Comparison of ENCODE assay signal across 8 cellular contexts in the genomic region with DNA sequence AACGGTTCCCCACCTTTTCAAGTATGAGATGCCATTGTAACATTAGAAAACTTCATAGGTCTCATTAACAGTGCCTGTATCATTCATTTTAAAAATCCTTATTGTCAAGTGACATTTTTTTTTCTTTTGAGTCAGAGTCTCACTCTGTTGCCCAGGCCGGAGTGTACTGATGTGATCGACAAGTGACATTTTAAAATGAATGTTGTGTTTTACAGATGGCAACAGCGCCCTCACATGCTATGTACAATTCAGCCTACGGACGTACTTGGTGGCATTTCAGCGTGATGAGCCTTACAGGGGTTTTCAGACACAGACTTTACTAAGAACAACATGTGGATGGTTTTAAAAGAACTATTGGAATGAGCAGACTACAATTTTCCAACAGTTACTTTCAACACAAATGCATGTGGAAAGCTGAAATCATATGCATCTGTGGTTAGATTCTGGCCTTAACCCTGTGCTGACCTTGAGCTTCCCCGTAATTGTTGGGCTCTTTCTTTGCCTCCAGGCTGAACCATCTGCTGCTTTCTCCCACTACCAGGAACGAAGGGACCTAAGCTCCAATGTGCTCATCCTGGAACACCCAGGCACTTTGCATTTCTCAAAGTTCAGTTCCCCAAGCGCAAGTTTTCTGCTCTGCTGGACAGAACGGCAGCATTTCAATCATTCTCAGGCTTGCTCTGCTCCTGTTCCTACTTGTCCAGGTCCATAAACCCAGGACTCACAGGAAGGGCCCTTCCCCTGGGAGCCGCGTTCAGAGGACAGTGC.
DNase-seq lines count a peak whose midpoint lies in the region; ATAC-seq and TF ChIP-seq lines count a peak whose summit lies in the region.

No MANE protein-coding gene starts in this region.

- peak overlapping the region; percentile 6 for H2BK5ac ChIP-seq in IMR-90 (ENCODE audit: low read depth, low read length, poor library complexity, severe bottlenecking)

- H3K9me1 ChIP-seq in IMR-90 (ENCODE audit: insufficient read depth, low read length) = peaks cover 6% of the 10 kb centered on the region

- no peak for TF ChIP-seq POLR2A in IMR-90 (IDR thresholded peaks at IDR 0.05; ENCODE audit: low read depth, low read length)

- H3K27ac ChIP-seq in IMR-90 (ENCODE audit: insufficient read depth, low read length) (peak overlapping the region; percentile 31; the same call in 1 of the 2 replicates), tibial artery (no peak overlapping the region)

- CTCF ChIA-PET in IMR-90 (lab: Yijun Ruan, JAX) = interaction anchor here (0.5 to 1.2 kb wide), 5 partner anchors 39 to 327 kb away, joined by 3 to 5 read pairs (median 4); no protein-coding TSS in a partner anchor

- H3K4me1 ChIP-seq in IMR-90 (ENCODE audit: control insufficient read depth, insufficient read depth, low read length) (peaks cover 12% of the 10 kb centered on the region), tibial artery (no peaks in the 10 kb centered on the region)

- peak; percentile 52 for TF ChIP-seq CTCF in IMR-90 (conservative IDR thresholded peaks at IDR 0.05; ENCODE audit: low read depth, low read length)
- peak in 1 of 2 experiments; percentile 4 for TF ChIP-seq CTCF in tibial artery (IDR thresholded peaks at IDR 0.05)

- H3K4me2 ChIP-seq in IMR-90 (ENCODE audit: low read depth, low read length) = no peak overlapping the region

- H3K79me1 ChIP-seq in IMR-90 (ENCODE audit: low read depth in 1 of 2, low read length in 2 of 2) = no peaks in the 10 kb centered on the region; a peak in 1 of 4 replicates

- intact Hi-C loops in IMR-90 (cut with micrococcal nuclease) = no loop called here
- intact Hi-C loops in sciatic nerve (cut with DNase I) = loop anchor here (10.0 kb wide), 1 partner anchor 328 kb away; no protein-coding TSS in a partner anchor
- intact Hi-C loops in tibial artery (cut with DNase I; ENCODE audit: low total_unique reads) = loop anchor here (5.0 kb wide), 1 partner anchor 325 kb away; no protein-coding TSS in a partner anchor

- POLR2A ChIA-PET in IMR-90 (lab: Charles Lee; ENCODE audit: unreplicated experiment) = no interaction called here

- peak overlapping the region; percentile 4 for H4K5ac ChIP-seq in IMR-90 (ENCODE audit: low read depth, low read length)

- peak; percentile 68 for TF ChIP-seq RAD21 in IMR-90 (IDR thresholded peaks at IDR 0.05; ENCODE audit: low read length)

- 92% methylated on average over 2 of the region's 13 CpGs; no CpG with 5 or more reads in 1 of the 2 experiments for WGBS in IMR-90 (ENCODE audit: extremely low coverage in 2 of 2, insufficient read length in 1 of 2), 2 experiments

- H2BK15ac ChIP-seq in IMR-90 (ENCODE audit: low read depth, low read length) = peak overlapping the region; percentile 70; the same call in 2 of the 3 replicates

- peak overlapping the region; percentile 9 to 23; a peak in 3 of 4 replicates for H4K8ac ChIP-seq in IMR-90 (ENCODE audit: low read depth in 2 of 2, low read length in 2 of 2)

- ATAC-seq in IMR-90 (ENCODE audit: low read depth) (peak; percentile 74), sciatic nerve (peak; percentile 49), GM18502 (IDR thresholded peaks at IDR 0.05; ENCODE audit: poor library complexity, unreplicated experiment) (no peak), HG02678 (IDR thresholded peaks at IDR 0.05; ENCODE audit: unreplicated experiment) (no peak)

- no peak overlapping the region for H2AK9ac ChIP-seq in IMR-90 (replicated peaks; ENCODE audit: low read depth, low read length, poor library complexity)

- in situ Hi-C loops in IMR-90 (cut with MboI; ENCODE audit: low sequenced_read_pairs) = loop anchor here (5.0 kb wide), 1 partner anchor 280 kb away; no protein-coding TSS in a partner anchor

- H4K20me1 ChIP-seq in IMR-90 (ENCODE audit: insufficient read depth, low read length) = no peaks in the 10 kb centered on the region

- DNase-seq in DMS114 treated with DMSO at 0.1 percent for 48 hours (lab: John Stamatoyannopoulos, UW; ENCODE audit: unreplicated experiment) = peak; percentile 23
- DNase-seq in IMR-90 = peak; percentile 74
- DNase-seq in SK-N-DZ (ENCODE audit: low spot score) = peak; percentile 64
- DNase-seq in fibroblast of the conjunctiva (ENCODE audit: low read depth) = peak; percentile 82
- DNase-seq in sciatic nerve (ENCODE audit: low spot score) = no peak
- DNase-seq in tibial artery = no peak

- H3K23ac ChIP-seq in IMR-90 (ENCODE audit: low read depth, low read length) = peak overlapping the region; percentile 32

- peak overlapping the region; percentile 68 for H2AFZ ChIP-seq in IMR-90 (replicated peaks; ENCODE audit: low read length, poor library complexity)

- H3K56ac ChIP-seq in IMR-90 (ENCODE audit: extremely low read depth, insufficient read depth, low read length) = no peak overlapping the region

- H3K4ac ChIP-seq in IMR-90 (ENCODE audit: low read depth, low read length) = peak overlapping the region; percentile 83

- BruUV-seq in IMR-90 (replicated peaks; lab: Mats Ljungman, UMichigan) = no TSS peak

- H3K9me3 ChIP-seq in IMR-90 (ENCODE audit: control insufficient read depth, insufficient read depth, low read length) = no peaks in the 10 kb centered on the region
- H3K9me3 ChIP-seq in tibial artery = no peaks in the 10 kb centered on the region

- peak overlapping the region; percentile 93 for H2AK5ac ChIP-seq in IMR-90 (ENCODE audit: low read depth, low read length)

- H3K27me3 ChIP-seq in IMR-90 (ENCODE audit: control insufficient read depth, insufficient read depth, low read length) (no peaks in the 10 kb centered on the region), tibial artery (no peaks in the 10 kb centered on the region)

- peak overlapping the region; percentile 76 for H2BK120ac ChIP-seq in IMR-90 (ENCODE audit: low read depth, low read length)

- no peaks in the 10 kb centered on the region for H3K36me3 ChIP-seq in IMR-90 (ENCODE audit: control insufficient read depth, insufficient read depth, low read length)
- no peaks in the 10 kb centered on the region for H3K36me3 ChIP-seq in tibial artery

- no peak overlapping the region for H3K4me3 ChIP-seq in IMR-90 (ENCODE audit: insufficient read depth, low read depth, low read length)
- no peak overlapping the region for H3K4me3 ChIP-seq in tibial artery

- H3K9ac ChIP-seq in IMR-90 (ENCODE audit: low read depth, low read length) = no peak overlapping the region

- H3K14ac ChIP-seq in IMR-90 (replicated peaks; ENCODE audit: low read depth, low read length) = peak overlapping the region; percentile 35

- peak overlapping the region; percentile 22 for H3K18ac ChIP-seq in IMR-90 (ENCODE audit: low read depth, low read length)

- H4K91ac ChIP-seq in IMR-90 (ENCODE audit: insufficient read depth, low read depth, low read length) = peak overlapping the region; percentile 82

- H2BK20ac ChIP-seq in IMR-90 (ENCODE audit: low read depth, low read length) = peak overlapping the region; percentile 81

- dilution Hi-C loops in IMR-90 (cut with HindIII; ENCODE audit: low sequenced_read_pairs, unreplicated experiment) = loop anchor here (25.0 kb wide), 1 partner anchor 295 kb away; no protein-coding TSS in a partner anchor

TF ChIP-seq in IMR-90, 13 proteins besides CTCF, POLR2A, EP300 and RAD21:
- TF ChIP-seq SMC3 (IDR thresholded peaks at IDR 0.05; ENCODE audit: low read depth, low read length) (peak; percentile 57), FOS (IDR thresholded peaks at IDR 0.05; ENCODE audit: low read depth, low read length) (no peak)

Comparison
In these comparisons a context has a peak if more than half of its experiments do, and no peak if none do; other contexts are left out.
1. DNase-seq: peak in DMS114 treated with DMSO at 0.1 percent for 48 hours (single experiment), IMR-90 (single experiment), SK-N-DZ (single experiment) and fibroblast of the conjunctiva (single experiment); none in sciatic nerve (single experiment) and tibial artery (0 of 2).
2. ATAC-seq: peak in IMR-90 (single experiment) and sciatic nerve (single experiment); none in GM18502 (single experiment) and HG02678 (single experiment).